2 cellular contexts compared by ENCODE assay signal in the genomic region with DNA sequence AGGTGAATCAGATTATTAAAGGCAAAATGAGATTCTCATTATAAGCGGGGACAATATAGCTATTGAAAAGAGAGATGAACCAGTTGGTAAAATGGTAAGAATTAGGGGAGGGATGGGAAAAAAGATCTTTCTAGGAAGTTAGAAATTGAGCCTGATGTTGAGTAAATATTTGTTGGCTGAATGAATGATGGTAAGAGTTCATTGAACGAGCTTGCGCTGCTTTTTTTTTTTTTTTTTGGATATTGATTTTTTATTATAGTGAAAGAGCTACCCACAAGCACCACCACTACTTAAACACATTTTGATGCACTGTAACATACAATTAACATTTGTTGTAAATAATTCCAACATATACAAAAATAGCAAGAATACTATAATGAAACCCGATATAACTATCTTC.
TF ChIP-seq lines count a peak whose summit lies in the region.

No MANE protein-coding gene starts in this region.

TF ChIP-seq in K562, 482 proteins besides CTCF, POLR2A, EP300 and RAD21:
- TF ChIP-seq ARHGAP35 (IDR thresholded peaks at IDR 0.05; ENCODE audit: partially characterized antibody) (no peak), JUN (IDR thresholded peaks at IDR 0.05; ENCODE audit: borderline replicate concordance, low read depth, low read length) (no peak), JUN (CRISPR knock-in tag; IDR thresholded peaks at IDR 0.05; ENCODE audit: borderline replicate concordance) (no peak), ZNF175 (CRISPR knock-in tag; IDR thresholded peaks at IDR 0.05; ENCODE audit: low read depth) (no peak)
TF ChIP-seq in K562: peak in this region for 0.

TF ChIP-seq in neural cell, 6 proteins besides CTCF, POLR2A, EP300 and RAD21:
- TF ChIP-seq, protein P1, sequence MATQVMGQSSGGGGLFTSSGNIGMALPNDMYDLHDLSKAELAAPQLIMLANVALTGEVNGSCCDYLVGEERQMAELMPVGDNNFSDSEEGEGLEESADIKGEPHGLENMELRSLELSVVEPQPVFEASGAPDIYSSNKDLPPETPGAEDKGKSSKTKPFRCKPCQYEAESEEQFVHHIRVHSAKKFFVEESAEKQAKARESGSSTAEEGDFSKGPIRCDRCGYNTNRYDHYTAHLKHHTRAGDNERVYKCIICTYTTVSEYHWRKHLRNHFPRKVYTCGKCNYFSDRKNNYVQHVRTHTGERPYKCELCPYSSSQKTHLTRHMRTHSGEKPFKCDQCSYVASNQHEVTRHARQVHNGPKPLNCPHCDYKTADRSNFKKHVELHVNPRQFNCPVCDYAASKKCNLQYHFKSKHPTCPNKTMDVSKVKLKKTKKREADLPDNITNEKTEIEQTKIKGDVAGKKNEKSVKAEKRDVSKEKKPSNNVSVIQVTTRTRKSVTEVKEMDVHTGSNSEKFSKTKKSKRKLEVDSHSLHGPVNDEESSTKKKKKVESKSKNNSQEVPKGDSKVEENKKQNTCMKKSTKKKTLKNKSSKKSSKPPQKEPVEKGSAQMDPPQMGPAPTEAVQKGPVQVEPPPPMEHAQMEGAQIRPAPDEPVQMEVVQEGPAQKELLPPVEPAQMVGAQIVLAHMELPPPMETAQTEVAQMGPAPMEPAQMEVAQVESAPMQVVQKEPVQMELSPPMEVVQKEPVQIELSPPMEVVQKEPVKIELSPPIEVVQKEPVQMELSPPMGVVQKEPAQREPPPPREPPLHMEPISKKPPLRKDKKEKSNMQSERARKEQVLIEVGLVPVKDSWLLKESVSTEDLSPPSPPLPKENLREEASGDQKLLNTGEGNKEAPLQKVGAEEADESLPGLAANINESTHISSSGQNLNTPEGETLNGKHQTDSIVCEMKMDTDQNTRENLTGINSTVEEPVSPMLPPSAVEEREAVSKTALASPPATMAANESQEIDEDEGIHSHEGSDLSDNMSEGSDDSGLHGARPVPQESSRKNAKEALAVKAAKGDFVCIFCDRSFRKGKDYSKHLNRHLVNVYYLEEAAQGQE (IDR thresholded peaks at IDR 0.05; ENCODE audit: borderline replicate concordance), result no peak
